1 cellular context compared by ENCODE assay signal in genomic region chr11:78226684-78227680, GRCh38.
TF ChIP-seq lines count a peak whose summit lies in the region.

No MANE protein-coding gene starts in this region.

TF ChIP-seq in endothelial cell of umbilical vein, 7 proteins besides CTCF, POLR2A, EP300 and RAD21 (continued from another document):
- no peak for TF ChIP-seq EZH2 (IDR thresholded peaks at IDR 0.05; ENCODE audit: borderline replicate concordance, low read depth, low read length, severe bottlenecking)
- no peak for TF ChIP-seq FOS (IDR thresholded peaks at IDR 0.05; ENCODE audit: borderline replicate concordance, insufficient read depth, low read length)
